9 cellular contexts compared by ENCODE assay signal in genomic region chr1:183871142-183871541, GRCh38.
DNase-seq lines count a peak whose midpoint lies in the region; ATAC-seq lines count a peak whose summit lies in the region.
"Had no signal": no experiment of that assay in that cellular context is flagged by ENCODE, and none has a peak within 500 bp of the region (broad histone marks: within the 10 kb centered on the region; RNA-seq: fewer than 3 reads in every experiment).

No MANE protein-coding gene starts in this region.

- peak overlapping the region; percentile 94 for H3K27ac ChIP-seq in substantia nigra (ENCODE audit: low read depth, low read length, poor library complexity, severe bottlenecking)

- DNase-seq in astrocyte of the hippocampus (ENCODE audit: low read depth, low spot score) (peak; percentile 76), iPS-NIHi7 (ENCODE audit: extremely low spot score) (peak; percentile 22), substantia nigra (lab: John Stamatoyannopoulos, UW) (peak in 18 of 49 donors; percentile 7 to 62 (median 34)), NCI-H1092 treated with DMSO at 0.1 percent for 48 hours (lab: John Stamatoyannopoulos, UW) (no peak), SW 1271 (lab: John Stamatoyannopoulos, UW) (no peak)
- DNase-seq in activated T-cell treated with anti-CD3 and anti-CD28 coated beads, Interleukin-2, amount 50 U/mL, for 1 hour: no peak
- DNase-seq: NCI-H446 had no signal

- ATAC-seq in HG03354 (IDR thresholded peaks at IDR 0.05; ENCODE audit: poor library complexity, severe bottlenecking, unreplicated experiment): peak; percentile 51
- ATAC-seq in HG03175 (IDR thresholded peaks at IDR 0.05; ENCODE audit: unreplicated experiment): no peak

Comparison
In these comparisons a context has a peak if more than half of its experiments do, and no peak if none do; other contexts are left out.
1. DNase-seq: peak in astrocyte of the hippocampus (single experiment) and iPS-NIHi7 (single experiment); none in NCI-H1092 treated with DMSO at 0.1 percent for 48 hours (single experiment), activated T-cell treated with anti-CD3 and anti-CD28 coated beads, Interleukin-2, amount 50 U/mL, for 1 hour (single experiment) and SW 1271 (0 of 2).